ENCODE assay signal across 8 cellular contexts in the genomic region with DNA sequence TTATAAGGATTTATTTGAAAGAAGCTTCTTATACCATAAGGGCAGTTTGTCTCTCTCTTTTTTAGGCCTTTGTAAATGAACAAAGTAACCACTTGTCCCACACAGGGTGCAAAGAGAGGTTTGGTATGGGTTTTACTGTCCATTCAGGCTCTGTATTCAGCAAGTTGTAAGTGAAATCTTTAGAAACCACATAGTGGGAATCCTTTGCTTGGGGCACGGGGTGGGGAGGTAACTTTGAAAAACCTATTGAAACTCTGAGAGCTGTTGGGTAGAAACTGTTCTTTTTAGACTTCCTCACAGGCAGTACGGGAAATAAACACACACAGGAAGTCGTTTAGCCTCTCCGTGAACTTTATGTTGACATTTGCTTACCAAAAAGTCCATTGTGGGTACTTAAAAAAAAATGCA.
A peak's percentile ranks its signal among the peaks of the same experiment; 100 is the strongest.
DNase-seq lines count a peak whose midpoint lies in the region; ATAC-seq and TF ChIP-seq lines count a peak whose summit lies in the region.

No MANE protein-coding gene starts in this region.

- TF ChIP-seq POLR2A in esophagus squamous epithelium (IDR thresholded peaks at IDR 0.05) = no peak

- no peak overlapping the region for H3K9ac ChIP-seq in neural progenitor cell

- H4K20me1 ChIP-seq in neural progenitor cell (ENCODE audit: low read depth) = no peaks in the 10 kb centered on the region

- H3K36me3 ChIP-seq in neural progenitor cell (no peaks in the 10 kb centered on the region), esophagus squamous epithelium (no peaks in the 10 kb centered on the region)

- no peak overlapping the region for H3K4me3 Mint-ChIP-seq in neural progenitor cell
- H3K4me3 Mint-ChIP-seq in stimulated activated memory B cell treated with anti-CD40 and anti-IgM and Interleukin-4, amounts not matched to agents 10 μg/mL and 1 μg/mL and 100 μg/mL, for 72 hours = no peak overlapping the region

- peak; percentile 73 for ATAC-seq in GM18502 (IDR thresholded peaks at IDR 0.05; ENCODE audit: poor library complexity, unreplicated experiment)
- ATAC-seq in stimulated activated memory B cell treated with anti-CD40 and anti-IgM and Interleukin-4, amounts not matched to agents 10 μg/mL and 1 μg/mL and 100 μg/mL, for 72 hours = no peak

- H3K27me3 ChIP-seq in neural progenitor cell (no peaks in the 10 kb centered on the region), dorsolateral prefrontal cortex (peaks cover 0 to 5% (median 0%) of the 10 kb centered on the region in 45 donors), esophagus squamous epithelium (no peaks in the 10 kb centered on the region)

- H2AFZ ChIP-seq in neural progenitor cell (replicated peaks) = no peak overlapping the region

- TF ChIP-seq CTCF in choroid plexus epithelial cell (conservative IDR thresholded peaks at IDR 0.05; ENCODE audit: low read depth, low read length) (no peak), neural progenitor cell (IDR thresholded peaks at IDR 0.05) (no peak), dorsolateral prefrontal cortex (IDR thresholded peaks at IDR 0.05 in 54 of 56, conservative IDR thresholded peaks at IDR 0.05 in 2 of 56; ENCODE audit: low read depth in 1 of 56, partially characterized antibody in 56 of 56) (no peak), esophagus squamous epithelium (IDR thresholded peaks at IDR 0.05) (no peak)

- peak overlapping the region; percentile 73 for H3K27ac Mint-ChIP-seq in neural progenitor cell
- H3K27ac Mint-ChIP-seq in stimulated activated memory B cell treated with anti-CD40 and anti-IgM and Interleukin-4, amounts not matched to agents 10 μg/mL and 1 μg/mL and 100 μg/mL, for 72 hours = no peak overlapping the region

- WGBS in esophagus squamous epithelium, 2 donors = 50 to 52% methylated on average over 4 of the region's 4 CpGs

- H3K4me1 ChIP-seq in neural progenitor cell (peaks cover 18% of the 10 kb centered on the region), esophagus squamous epithelium (peaks cover 0 to 5% (median 4%) of the 10 kb centered on the region in 3 donors)

- peaks cover 7% of the 10 kb centered on the region for H3F3A ChIP-seq in neural progenitor cell (ENCODE audit: low read depth)

- H3K27ac ChIP-seq in neural progenitor cell = peak overlapping the region; percentile 43
- H3K27ac ChIP-seq in dorsolateral prefrontal cortex = peak overlapping the region in 19 of 59 donors; percentile 10 to 71 (median 41)
- peak overlapping the region in 2 of 4 donors; percentile 32 to 34 for H3K27ac ChIP-seq in esophagus squamous epithelium

- DNase-seq in HT1080 (ENCODE audit: low read depth) = peak; percentile 27
- peak; percentile 71 for DNase-seq in choroid plexus epithelial cell (ENCODE audit: low read depth)
- peak; percentile 6 for DNase-seq in neural progenitor cell (ENCODE audit: low spot score)
- DNase-seq in dorsolateral prefrontal cortex = no peak
- DNase-seq in esophagus squamous epithelium (lab: John Stamatoyannopoulos, UW) = no peak
- no peak for DNase-seq in NCI-H510A (lab: John Stamatoyannopoulos, UW)

- peaks cover 12% of the 10 kb centered on the region for H3K4me1 Mint-ChIP-seq in neural progenitor cell
- no peaks in the 10 kb centered on the region for H3K4me1 Mint-ChIP-seq in stimulated activated memory B cell treated with anti-CD40 and anti-IgM and Interleukin-4, amounts not matched to agents 10 μg/mL and 1 μg/mL and 100 μg/mL, for 72 hours

- H3K36me3 Mint-ChIP-seq in neural progenitor cell = no peaks in the 10 kb centered on the region
- no peaks in the 10 kb centered on the region for H3K36me3 Mint-ChIP-seq in stimulated activated memory B cell treated with anti-CD40 and anti-IgM and Interleukin-4, amounts not matched to agents 10 μg/mL and 1 μg/mL and 100 μg/mL, for 72 hours

- H3K4me3 ChIP-seq in choroid plexus epithelial cell (ENCODE audit: low read depth, low read length) (no peak overlapping the region), neural progenitor cell (no peak overlapping the region), dorsolateral prefrontal cortex (no peak overlapping the region), esophagus squamous epithelium (no peak overlapping the region)

- intact Hi-C loops in dorsolateral prefrontal cortex (cut with DNase I) = no loop called here
- intact Hi-C loops in esophagus squamous epithelium (cut with DNase I) = no loop called here

- no peak overlapping the region for H3K4me2 ChIP-seq in neural progenitor cell

- peaks cover 6% of the 10 kb centered on the region for H3K9me3 Mint-ChIP-seq in neural progenitor cell
- H3K9me3 Mint-ChIP-seq in stimulated activated memory B cell treated with anti-CD40 and anti-IgM and Interleukin-4, amounts not matched to agents 10 μg/mL and 1 μg/mL and 100 μg/mL, for 72 hours = peaks cover 5% of the 10 kb centered on the region

- no peaks in the 10 kb centered on the region for H3K27me3 Mint-ChIP-seq in neural progenitor cell (ENCODE audit: insufficient read depth, low read depth)
- H3K27me3 Mint-ChIP-seq in stimulated activated memory B cell treated with anti-CD40 and anti-IgM and Interleukin-4, amounts not matched to agents 10 μg/mL and 1 μg/mL and 100 μg/mL, for 72 hours = no peaks in the 10 kb centered on the region

- no peaks in the 10 kb centered on the region for H3K79me2 ChIP-seq in neural progenitor cell (ENCODE audit: low read depth)

- H3K9me3 ChIP-seq in neural progenitor cell (ENCODE audit: low read depth) (no peaks in the 10 kb centered on the region), esophagus squamous epithelium (no peaks in the 10 kb centered on the region)

Comparison
In these comparisons a context has a peak if more than half of its experiments do, and no peak if none do; other contexts are left out.
1. DNase-seq: peak in HT1080 (single experiment), choroid plexus epithelial cell (single experiment) and neural progenitor cell (single experiment); none in dorsolateral prefrontal cortex (0 of 10), esophagus squamous epithelium (single experiment) and NCI-H510A (single experiment).